36 cellular contexts compared by ENCODE assay signal in the genomic region with DNA sequence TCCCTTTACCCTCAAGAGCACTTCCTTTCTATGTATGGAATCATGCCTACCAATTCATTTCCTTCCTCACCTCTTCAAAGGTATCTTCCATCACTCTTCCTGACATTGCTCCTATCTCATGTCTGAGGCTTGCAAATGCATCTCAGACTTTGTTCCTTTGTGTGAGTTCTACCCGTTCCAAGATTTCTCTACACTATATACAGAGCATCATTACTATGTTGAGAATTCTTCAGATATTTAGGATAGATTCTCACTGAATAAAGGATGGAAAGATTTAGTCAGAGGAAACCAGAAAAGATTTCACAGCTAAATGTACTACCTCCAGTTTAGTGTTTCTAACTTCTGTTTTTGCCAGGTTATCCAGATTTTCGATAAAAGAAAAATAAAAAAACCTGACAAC.
"Had no signal": no experiment of that assay in that cellular context is flagged by ENCODE, and none has a peak within 500 bp of the region (broad histone marks: within the 10 kb centered on the region; RNA-seq: fewer than 3 reads in every experiment).

No MANE protein-coding gene starts in this region.

- H3K9me3 ChIP-seq: breast epithelium, esophagus muscularis mucosa, gastroesophageal sphincter, heart right ventricle had no signal

- H3K79me2 ChIP-seq: hepatocyte had no signal

- H3K27ac ChIP-seq: breast epithelium, cardiac muscle cell, coronary artery, esophagus muscularis mucosa, foreskin keratinocyte, gastroesophageal sphincter, heart right ventricle, hepatocyte had no signal

- H3K27me3 Mint-ChIP-seq: activated CD4-positive, alpha-beta memory T cell treated with anti-CD3 and anti-CD28 coated beads, Interleukin-2, amount 10 ng/mL, durations not matched to agents 7 days and 5 days; activated CD4-positive, alpha-beta T cell treated with anti-CD3 and anti-CD28 coated beads, Interleukin-2, amount 10 ng/mL, durations not matched to agents 24 days and 14 days; activated naive CD4-positive, alpha-beta T cell treated with anti-CD3 and anti-CD28 coated beads, Interleukin-2, amount 10 ng/mL, durations not matched to agents 7 days and 5 days; activated naive CD8-positive, alpha-beta T cell treated with anti-CD3 and anti-CD28 coated beads, Interleukin-2, amount 10 ng/mL, durations not matched to agents 7 days and 5 days; brain; dendritic cell treated with granulocyte-macrophage colony-stimulating factor and Interleukin-4, amounts not matched to agents 40 ng/mL and 50 ng/mL, for 4 days; effector memory CD8-positive, alpha-beta T cell had no signal

- H3K4me3 Mint-ChIP-seq: activated CD4-positive, alpha-beta memory T cell treated with anti-CD3 and anti-CD28 coated beads, Interleukin-2, amount 10 ng/mL, durations not matched to agents 7 days and 5 days; activated CD4-positive, alpha-beta T cell treated with anti-CD3 and anti-CD28 coated beads for 36 hours; activated CD4-positive, alpha-beta T cell treated with anti-CD3 and anti-CD28 coated beads, Interleukin-2, amount 10 ng/mL, durations not matched to agents 24 days and 14 days; activated naive CD4-positive, alpha-beta T cell treated with anti-CD3 and anti-CD28 coated beads, Interleukin-2, amount 10 ng/mL, durations not matched to agents 7 days and 5 days; activated naive CD8-positive, alpha-beta T cell treated with anti-CD3 and anti-CD28 coated beads, Interleukin-2, amount 10 ng/mL, durations not matched to agents 7 days and 5 days; activated T-cell treated with anti-CD3 and anti-CD28 coated beads, Interleukin-2, amount 50 U/mL, for 24 hours; activated T-cell treated with anti-CD3 and anti-CD28 coated beads, Interleukin-2, amount 50 U/mL, for 72 hours; brain; dendritic cell treated with granulocyte-macrophage colony-stimulating factor and Interleukin-4, amounts not matched to agents 40 ng/mL and 50 ng/mL, for 4 days; effector memory CD8-positive, alpha-beta T cell; T-helper 17 cell; T-helper 2 cell treated with Interferon-gamma antibody and Interleukin-4, amounts not matched to agents 5 μg/mL and 100 μg/mL, for 36 hours had no signal

- H3K4me3 ChIP-seq: breast epithelium, cardiac muscle cell, coronary artery, dorsolateral prefrontal cortex, esophagus muscularis mucosa, gastroesophageal sphincter, heart right ventricle, hepatocyte had no signal

- H3K4me2 ChIP-seq: hepatocyte had no signal

- H3K36me3 Mint-ChIP-seq: activated naive CD4-positive, alpha-beta T cell treated with anti-CD3 and anti-CD28 coated beads, Interleukin-2, amount 10 ng/mL, durations not matched to agents 7 days and 5 days; activated naive CD4-positive, alpha-beta T cell treated with anti-CD3 and anti-CD28 coated beads, Interleukin-2, amount 50 U/mL, for 72 hours; activated naive CD8-positive, alpha-beta T cell treated with anti-CD3 and anti-CD28 coated beads, Interleukin-2, amount 10 ng/mL, durations not matched to agents 7 days and 5 days had no signal

- H2AFZ ChIP-seq: hepatocyte had no signal

- H3K27me3 ChIP-seq: breast epithelium, cardiac muscle cell, dorsolateral prefrontal cortex, esophagus muscularis mucosa, foreskin keratinocyte, gastroesophageal sphincter, heart right ventricle, hepatocyte had no signal

- H3K4me1 Mint-ChIP-seq: activated CD4-positive, alpha-beta memory T cell treated with anti-CD3 and anti-CD28 coated beads, Interleukin-2, amount 10 ng/mL, durations not matched to agents 7 days and 5 days; activated CD4-positive, alpha-beta T cell treated with anti-CD3 and anti-CD28 coated beads for 36 hours; activated CD4-positive, alpha-beta T cell treated with anti-CD3 and anti-CD28 coated beads, Interleukin-2, amount 10 ng/mL, durations not matched to agents 24 days and 14 days; activated naive CD4-positive, alpha-beta T cell treated with anti-CD3 and anti-CD28 coated beads, Interleukin-2, amount 10 ng/mL, durations not matched to agents 7 days and 5 days; activated naive CD8-positive, alpha-beta T cell treated with anti-CD3 and anti-CD28 coated beads, Interleukin-2, amount 10 ng/mL, durations not matched to agents 7 days and 5 days; T-helper 17 cell had no signal

- H3K9me3 Mint-ChIP-seq: activated CD4-positive, alpha-beta memory T cell treated with anti-CD3 and anti-CD28 coated beads, Interleukin-2, amount 10 ng/mL, durations not matched to agents 7 days and 5 days; activated CD4-positive, alpha-beta T cell treated with anti-CD3 and anti-CD28 coated beads, Interleukin-2, amount 10 ng/mL, durations not matched to agents 24 days and 14 days; activated naive CD4-positive, alpha-beta T cell treated with anti-CD3 and anti-CD28 coated beads, Interleukin-2, amount 10 ng/mL, durations not matched to agents 7 days and 5 days; activated naive CD8-positive, alpha-beta T cell treated with anti-CD3 and anti-CD28 coated beads, Interleukin-2, amount 10 ng/mL, durations not matched to agents 7 days and 5 days; activated T-cell treated with anti-CD3 and anti-CD28 coated beads, Interleukin-2, amount 50 U/mL, for 24 hours; brain; dendritic cell treated with granulocyte-macrophage colony-stimulating factor and Interleukin-4, amounts not matched to agents 40 ng/mL and 50 ng/mL, for 4 days; T-helper 2 cell treated with Interferon-gamma antibody and Interleukin-4, amounts not matched to agents 5 μg/mL and 100 μg/mL, for 36 hours had no signal

- H3K36me3 ChIP-seq: breast epithelium, cardiac muscle cell, gastroesophageal sphincter, heart right ventricle had no signal

- DNase-seq: activated CD4-positive, alpha-beta memory T cell treated with anti-CD3 and anti-CD28 coated beads, Interleukin-2, amount 10 ng/mL, durations not matched to agents 7 days and 5 days; activated CD4-positive, alpha-beta T cell treated with anti-CD3 and anti-CD28 coated beads for 36 hours; activated CD4-positive, alpha-beta T cell treated with anti-CD3 and anti-CD28 coated beads, Interleukin-2, amount 10 ng/mL, durations not matched to agents 24 days and 14 days; activated CD4-positive, alpha-beta T cell treated with anti-CD3 and anti-CD28 coated beads, Interleukin-2, amount 50 U/mL, for 4 hours; activated CD4-positive, CD25-positive, alpha-beta regulatory T cell; activated CD4-positive, CD25-positive, alpha-beta regulatory T cell treated with anti-CD3 and anti-CD28 coated beads, Interleukin-2, amount 50 U/mL, for 72 hours; activated CD8-positive, alpha-beta memory T cell treated with anti-CD3 and anti-CD28 coated beads, Interleukin-2, amount 50 U/mL, for 48 hours; activated gamma-delta T cell; activated naive CD4-positive, alpha-beta T cell; activated naive CD4-positive, alpha-beta T cell treated with anti-CD3 and anti-CD28 coated beads, Interleukin-2, amount 10 ng/mL, durations not matched to agents 7 days and 5 days; activated naive CD8-positive, alpha-beta T cell treated with anti-CD3 and anti-CD28 coated beads, Interleukin-2, amount 10 ng/mL, durations not matched to agents 7 days and 5 days; activated T-cell treated with anti-CD3 and anti-CD28 coated beads for 4 hours; activated T-cell treated with anti-CD3 and anti-CD28 coated beads, Interleukin-2, amount 50 U/mL, for 24 hours; activated T-cell treated with anti-CD3 and anti-CD28 coated beads, Interleukin-2, amount 50 U/mL, for 72 hours; amniotic stem cell; aorta; central memory CD4-positive, alpha-beta T cell; cerebellar nuclear complex; dorsolateral prefrontal cortex; effector memory CD8-positive, alpha-beta T cell; erythroblast; foreskin keratinocyte; heart right ventricle; T-helper 1 cell; T-helper 17 cell; T1000 had no signal

- H3K4me1 ChIP-seq: breast epithelium, esophagus muscularis mucosa, foreskin keratinocyte, gastroesophageal sphincter, heart right ventricle had no signal

- H3K27ac Mint-ChIP-seq: activated CD4-positive, alpha-beta memory T cell treated with anti-CD3 and anti-CD28 coated beads, Interleukin-2, amount 10 ng/mL, durations not matched to agents 7 days and 5 days; activated CD4-positive, alpha-beta T cell treated with anti-CD3 and anti-CD28 coated beads for 36 hours; activated CD4-positive, alpha-beta T cell treated with anti-CD3 and anti-CD28 coated beads, Interleukin-2, amount 10 ng/mL, durations not matched to agents 24 days and 14 days; activated naive CD4-positive, alpha-beta T cell treated with anti-CD3 and anti-CD28 coated beads, Interleukin-2, amount 10 ng/mL, durations not matched to agents 7 days and 5 days; activated naive CD4-positive, alpha-beta T cell treated with anti-CD3 and anti-CD28 coated beads, Interleukin-2, amount 50 U/mL, for 72 hours; activated naive CD8-positive, alpha-beta T cell treated with anti-CD3 and anti-CD28 coated beads, Interleukin-2, amount 10 ng/mL, durations not matched to agents 7 days and 5 days; activated T-cell treated with anti-CD3 and anti-CD28 coated beads, Interleukin-2, amount 50 U/mL, for 24 hours; activated T-cell treated with anti-CD3 and anti-CD28 coated beads, Interleukin-2, amount 50 U/mL, for 72 hours; brain; dendritic cell treated with granulocyte-macrophage colony-stimulating factor and Interleukin-4, amounts not matched to agents 40 ng/mL and 50 ng/mL, for 4 days; effector memory CD8-positive, alpha-beta T cell; T-helper 17 cell; T-helper 2 cell treated with Interferon-gamma antibody and Interleukin-4, amounts not matched to agents 5 μg/mL and 100 μg/mL, for 36 hours had no signal
